ENCODE assay signal across 8 cellular contexts in genomic region chr1:179814513-179814838, GRCh38.
DNase-seq lines count a peak whose midpoint lies in the region; ATAC-seq lines count a peak whose summit lies in the region.

No MANE protein-coding gene starts in this region.

- peak overlapping the region; percentile 71 for H3K4me3 ChIP-seq in iPS-18c (ENCODE audit: insufficient read depth, low read depth, low read length)

- peaks cover 3% of the 10 kb centered on the region for H3K9me3 ChIP-seq in iPS-18c (ENCODE audit: control insufficient read depth, insufficient read depth, low read length)

- no peak for ATAC-seq in activated CD4-positive, alpha-beta T cell treated with anti-CD3 and anti-CD28 coated beads for 36 hours
- ATAC-seq in HG03159 (IDR thresholded peaks at IDR 0.05; ENCODE audit: unreplicated experiment) = peak; percentile 31
- ATAC-seq in GM18873 (IDR thresholded peaks at IDR 0.05; ENCODE audit: low FRiP score, unreplicated experiment) = no peak

- peaks cover 2% of the 10 kb centered on the region for H3K27me3 Mint-ChIP-seq in activated CD4-positive, alpha-beta T cell treated with anti-CD3 and anti-CD28 coated beads for 36 hours
- peaks cover 2% of the 10 kb centered on the region for H3K27me3 Mint-ChIP-seq in activated naive CD8-positive, alpha-beta T cell

- H3K9me3 Mint-ChIP-seq in activated CD4-positive, alpha-beta T cell treated with anti-CD3 and anti-CD28 coated beads for 36 hours (ENCODE audit: low read depth) = no peaks in the 10 kb centered on the region
- no peaks in the 10 kb centered on the region for H3K9me3 Mint-ChIP-seq in activated naive CD8-positive, alpha-beta T cell (ENCODE audit: low read depth)

- DNase-seq in activated CD4-positive, alpha-beta T cell treated with anti-CD3 and anti-CD28 coated beads for 36 hours = no peak
- no peak for DNase-seq in activated CD4-positive, alpha-beta T cell treated with anti-CD3 and anti-CD28 coated beads for 48 hours
- DNase-seq in substantia nigra (lab: John Stamatoyannopoulos, UW) (peak in 7 of 49 donors; percentile 32 to 74 (median 53)), NCI-H345 treated with DMSO at 0.1 percent for 48 hours (lab: John Stamatoyannopoulos, UW; ENCODE audit: unreplicated experiment) (no peak)

- intact Hi-C loops in activated CD4-positive, alpha-beta T cell treated with anti-CD3 and anti-CD28 coated beads for 36 hours (cut with DNase I, micrococcal nuclease) = loop anchor here (1.0 to 10.0 kb wide), 3 partner anchors 108 to 730 kb away; partner anchors contain the start of gene TOR3A (in 1 of the 2)

- H3K4me3 Mint-ChIP-seq in activated CD4-positive, alpha-beta T cell treated with anti-CD3 and anti-CD28 coated beads for 36 hours = peak overlapping the region; percentile 84
- peak overlapping the region; percentile 92 for H3K4me3 Mint-ChIP-seq in activated naive CD8-positive, alpha-beta T cell

- CTCF ChIA-PET in activated CD4-positive, alpha-beta T cell treated with anti-CD3 and anti-CD28 coated beads for 36 hours (lab: Charles Lee) = interaction anchor here (0.6 to 13.4 kb wide), 62 partner anchors 9 to 1365 kb away, joined by 3 to 619 read pairs (median 5); partner anchors contain the start of genes CEP350, FAM163A and SOAT1

- H3K27ac ChIP-seq in substantia nigra (ENCODE audit: low read depth, low read length, poor library complexity, severe bottlenecking) = peak overlapping the region; percentile 22

- H3K36me3 Mint-ChIP-seq in activated CD4-positive, alpha-beta T cell treated with anti-CD3 and anti-CD28 coated beads for 36 hours (ENCODE audit: low read depth) = no peaks in the 10 kb centered on the region
- H3K36me3 Mint-ChIP-seq in activated naive CD8-positive, alpha-beta T cell = no peaks in the 10 kb centered on the region

- POLR2A ChIA-PET in activated CD4-positive, alpha-beta T cell treated with anti-CD3 and anti-CD28 coated beads for 36 hours (lab: Charles Lee) = interaction anchor here (0.7 kb wide), 1 partner anchor 108 kb away, joined by 3 read pairs; no protein-coding TSS in a partner anchor

- no peak overlapping the region for H3K27ac Mint-ChIP-seq in activated CD4-positive, alpha-beta T cell treated with anti-CD3 and anti-CD28 coated beads for 36 hours
- H3K27ac Mint-ChIP-seq in activated naive CD8-positive, alpha-beta T cell = peak overlapping the region; percentile 72

- peaks cover 21% of the 10 kb centered on the region for H3K4me1 Mint-ChIP-seq in activated CD4-positive, alpha-beta T cell treated with anti-CD3 and anti-CD28 coated beads for 36 hours
- H3K4me1 Mint-ChIP-seq in activated naive CD8-positive, alpha-beta T cell (ENCODE audit: low read depth) = peaks cover 18% of the 10 kb centered on the region
